In the genomic region with DNA sequence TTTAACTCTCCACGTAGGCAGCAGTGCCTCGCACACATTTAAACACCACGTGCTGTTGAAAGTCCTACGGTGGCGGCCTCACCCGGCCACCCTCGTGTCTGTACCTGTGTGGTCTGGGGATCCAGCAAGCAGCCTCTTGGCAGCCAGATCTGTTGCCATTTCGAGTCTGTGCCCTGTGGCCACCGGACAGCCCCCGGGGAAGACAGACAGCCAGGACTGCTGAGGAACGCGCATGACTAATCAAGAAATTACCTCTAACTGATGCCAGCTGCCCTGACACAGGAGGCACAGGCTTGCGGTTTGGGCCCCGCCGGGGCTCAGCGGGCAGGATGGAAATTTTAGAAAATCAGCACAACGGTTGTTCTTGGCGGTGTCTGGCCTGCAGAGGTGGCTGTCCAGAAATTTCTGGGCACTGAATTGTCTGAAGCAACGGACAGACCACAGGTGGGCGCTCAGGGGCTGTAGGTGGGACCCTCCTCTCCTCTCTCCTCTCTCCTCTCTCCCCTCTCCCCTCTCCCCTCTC, we compare ENCODE assay signal across 8 cellular contexts. TPM values are rescaled to one million over a fixed set of nuclear protein-coding genes. Genes with fewer than 3 reads are reported as not detected.
DNase-seq lines count a peak whose midpoint lies in the region; ATAC-seq and TF ChIP-seq lines count a peak whose summit lies in the region.

No MANE protein-coding gene starts in this region.

- H3K27ac ChIP-seq in osteoblast (ENCODE audit: low read depth, low read length) = no peak overlapping the region

- peaks cover 41% of the 10 kb centered on the region for H3K27me3 ChIP-seq in osteoblast (ENCODE audit: insufficient read depth, low read length)

- H3K27me3 Mint-ChIP-seq in activated naive CD8-positive, alpha-beta T cell treated with anti-CD3 and anti-CD28 coated beads, Interleukin-2, amount 50 U/mL, for 24 hours = no peaks in the 10 kb centered on the region

- no peaks in the 10 kb centered on the region for H3K36me3 ChIP-seq in osteoblast (ENCODE audit: insufficient read depth, low read length)

- H3K4me2 ChIP-seq in osteoblast (ENCODE audit: insufficient read depth, low read length) = no peak overlapping the region

- H3K4me1 ChIP-seq in osteoblast (ENCODE audit: insufficient read depth, low read length) = peaks cover under 1% of the 10 kb centered on the region

- peaks cover 12% of the 10 kb centered on the region for H3K36me3 Mint-ChIP-seq in activated naive CD8-positive, alpha-beta T cell treated with anti-CD3 and anti-CD28 coated beads, Interleukin-2, amount 50 U/mL, for 24 hours (ENCODE audit: low read depth)

- peak; percentile 52 to 62 for DNase-seq in AML-193 (lab: John Stamatoyannopoulos, UW)
- peak; percentile 65 for DNase-seq in GM19240 (ENCODE audit: insufficient read length, low spot score)
- DNase-seq in T-helper 2 cell = peak; percentile 48 to 91 (median 67)
- peak; percentile 82 for DNase-seq in activated naive CD8-positive, alpha-beta T cell treated with anti-CD3 and anti-CD28 coated beads, Interleukin-2, amount 50 U/mL, for 24 hours
- peak; percentile 94 for DNase-seq in osteoblast (ENCODE audit: insufficient read length, low spot score, missing footprints)
- no peak for DNase-seq in NCI-H345 (lab: John Stamatoyannopoulos, UW)
- no peak for DNase-seq in SK-N-DZ (ENCODE audit: low spot score)

- H2AFZ ChIP-seq in osteoblast (ENCODE audit: low read length) = no peak overlapping the region

- H3K4me3 Mint-ChIP-seq in activated naive CD8-positive, alpha-beta T cell treated with anti-CD3 and anti-CD28 coated beads, Interleukin-2, amount 50 U/mL, for 24 hours = peak overlapping the region; percentile 58

- TF ChIP-seq CTCF in osteoblast (IDR thresholded peaks at IDR 0.05; ENCODE audit: extremely low read depth, low read depth, low read length) = no peak

- H3K79me2 ChIP-seq in osteoblast (ENCODE audit: insufficient read depth, low read length) = no peaks in the 10 kb centered on the region

- H3K4me1 Mint-ChIP-seq in activated naive CD8-positive, alpha-beta T cell treated with anti-CD3 and anti-CD28 coated beads, Interleukin-2, amount 50 U/mL, for 24 hours = peaks cover 89% of the 10 kb centered on the region

- H4K20me1 ChIP-seq in osteoblast (ENCODE audit: insufficient read depth, low read length) = no peaks in the 10 kb centered on the region

- ATAC-seq in HG03457 (IDR thresholded peaks at IDR 0.05; ENCODE audit: unreplicated experiment) = peak; percentile 50
- peak; percentile 73 for ATAC-seq in activated naive CD8-positive, alpha-beta T cell treated with anti-CD3 and anti-CD28 coated beads, Interleukin-2, amount 50 U/mL, for 24 hours

- H3K4me3 ChIP-seq in osteoblast (ENCODE audit: insufficient read depth, low read length) = no peak overlapping the region

- H3K27ac Mint-ChIP-seq in activated naive CD8-positive, alpha-beta T cell treated with anti-CD3 and anti-CD28 coated beads, Interleukin-2, amount 50 U/mL, for 24 hours = peak overlapping the region; percentile 89

- peaks cover 11% of the 10 kb centered on the region for H3K9me3 Mint-ChIP-seq in activated naive CD8-positive, alpha-beta T cell treated with anti-CD3 and anti-CD28 coated beads, Interleukin-2, amount 50 U/mL, for 24 hours

- no peaks in the 10 kb centered on the region for H3K9me3 ChIP-seq in osteoblast (ENCODE audit: low read depth, low read length)

RNA-seq across cellular contexts. Expression of a gene that starts 15.6 kb away (rescaled TPM):
- 22.4 and 24.6 TPM in 2 replicates for total RNA-seq in osteoblast
- 2.3 and 3.5 TPM in 2 replicates for polyA plus RNA-seq in SK-N-DZ (2014; cell fraction: cytosol; rRNA removed)
- 5.2 and 6.5 TPM in 2 replicates for polyA plus RNA-seq in SK-N-DZ (2014; cell fraction: nucleus; rRNA removed)

Comparison
In these comparisons a context has a peak if more than half of its experiments do, and no peak if none do; other contexts are left out.
1. DNase-seq: peak in AML-193 (2 of 2), GM19240 (single experiment), T-helper 2 cell (5 of 5), activated naive CD8-positive, alpha-beta T cell treated with anti-CD3 and anti-CD28 coated beads, Interleukin-2, amount 50 U/mL, for 24 hours (single experiment) and osteoblast (single experiment); none in NCI-H345 (single experiment) and SK-N-DZ (single experiment).